17 cellular contexts compared by ENCODE assay signal in genomic region chr2:85711578-85712060, GRCh38. TPM values are rescaled to one million over a fixed set of nuclear protein-coding genes. Genes with fewer than 3 reads are reported as not detected.
DNase-seq lines count a peak whose midpoint lies in the region; ATAC-seq, FAIRE-seq and TF ChIP-seq lines count a peak whose summit lies in the region.
"Had no signal": no experiment of that assay in that cellular context is flagged by ENCODE, and none has a peak within 500 bp of the region (broad histone marks: within the 10 kb centered on the region; RNA-seq: fewer than 3 reads in every experiment).

No MANE protein-coding gene starts in this region.

- FAIRE-seq in K562 (lab: Jason Lieb, UNC) = no peak
- FAIRE-seq: pancreas had no signal

- H3K4me3 ChIP-seq in K562 (no peak overlapping the region), lower lobe of right lung (peak overlapping the region; percentile 42), stomach smooth muscle (ENCODE audit: low read length in 2 of 2) (no peak overlapping the region)
- H3K4me3 ChIP-seq: pancreas, SK-N-MC had no signal

- TF ChIP-seq EP300 in K562 (IDR thresholded peaks at IDR 0.05; ENCODE audit: low read length) = no peak

- no peak for TF ChIP-seq RAD21 in K562 (CRISPR knock-in tag; conservative IDR thresholded peaks at IDR 0.05 in 1 of 2, IDR thresholded peaks at IDR 0.05 in 1 of 2)

- DNase-seq in K562 (ENCODE audit: extremely low read depth in 1 of 4, low spot score in 3 of 4) (no peak), lower lobe of right lung (no peak), immature natural killer cell (no peak), NCI-H1105 treated with DMSO at 0.1 percent for 48 hours (lab: John Stamatoyannopoulos, UW) (no peak)
- DNase-seq in stimulated activated CD4-positive, alpha-beta T cell treated with anti-CD3 and anti-CD28 coated beads, Interleukin-4, amount 100 ng/mL, for 24 hours = no peak
- DNase-seq: dermis blood vessel endothelial cell, DMS153, NCI-H1105, NCI-H345, pancreas had no signal

- no peaks in the 10 kb centered on the region for H3K9me1 ChIP-seq in K562 (ENCODE audit: control insufficient read depth, insufficient read depth, low read length)

- no peak overlapping the region for H3K4me3 Mint-ChIP-seq in immature natural killer cell
- H3K4me3 Mint-ChIP-seq: mesothelial cell of epicardium had no signal

- no peak for TF ChIP-seq POLR2A in K562 (conservative IDR thresholded peaks at IDR 0.05)

- intact Hi-C loops in K562 (cut with micrococcal nuclease) (no loop called here), lower lobe of right lung (cut with DNase I) (no loop called here)

- H3K27me3 Mint-ChIP-seq in immature natural killer cell (ENCODE audit: low read depth in 3 of 3) = peaks cover 0 to 4% (median under 1%) of the 10 kb centered on the region in 3 donors

- TF ChIP-seq CTCF in C4-2B (conservative IDR thresholded peaks at IDR 0.05) = no peak
- no peak for TF ChIP-seq CTCF in K562 (IDR thresholded peaks at IDR 0.05 in 2 of 3, conservative IDR thresholded peaks at IDR 0.05 in 1 of 3; ENCODE audit: insufficient read depth in 2 of 3, low read depth in 1 of 3, low read length in 3 of 3)
- TF ChIP-seq CTCF in lower lobe of right lung (IDR thresholded peaks at IDR 0.05) = no peak

- peaks cover 19 to 21% of the 10 kb centered on the region in 2 donors for H3K4me1 Mint-ChIP-seq in immature natural killer cell

- H3K27ac Mint-ChIP-seq in immature natural killer cell = no peak overlapping the region
- H3K27ac Mint-ChIP-seq: activated T-helper 2 cell treated with anti-CD3 and anti-CD28 coated beads, Interferon-gamma antibody, Interleukin-2, Interleukin-4, amounts not matched to agents 10 μg/mL and 5 μg/mL and 100 μg/mL, durations not matched to agents 14 hours and 24 hours and 36 hours; mesothelial cell of epicardium had no signal

- H3K4me1 ChIP-seq in K562 (replicated peaks in 1 of 2; ENCODE audit: control insufficient read depth in 2 of 2, insufficient read depth in 2 of 2, low read length in 2 of 2) = peaks cover 8 to 22% of the 10 kb centered on the region in 2 experiments; a peak in 4 of 5 replicates
- H3K4me1 ChIP-seq in lower lobe of right lung = peaks cover 98% of the 10 kb centered on the region
- peaks cover 6% of the 10 kb centered on the region for H3K4me1 ChIP-seq in stomach smooth muscle (ENCODE audit: control insufficient read depth, insufficient read depth, low read length)

- no peaks in the 10 kb centered on the region for H3K9me3 ChIP-seq in K562 (replicated peaks; ENCODE audit: control insufficient read depth, insufficient read depth, low read depth, low read length)
- H3K9me3 ChIP-seq in lower lobe of right lung = no peaks in the 10 kb centered on the region
- no peaks in the 10 kb centered on the region for H3K9me3 ChIP-seq in stomach smooth muscle (ENCODE audit: control insufficient read depth in 2 of 2, low read length in 2 of 2)
- H3K9me3 ChIP-seq: pancreas had no signal

- no TSS peak for BruUV-seq in K562 (replicated peaks; lab: Mats Ljungman, UMichigan)

- peaks cover 4 to 14% (median 4%) of the 10 kb centered on the region in 3 donors for H3K36me3 Mint-ChIP-seq in immature natural killer cell
- H3K36me3 Mint-ChIP-seq: mesothelial cell of epicardium had no signal

- H3K9me3 Mint-ChIP-seq in immature natural killer cell = no peaks in the 10 kb centered on the region
- H3K9me3 Mint-ChIP-seq: activated T-helper 2 cell treated with anti-CD3 and anti-CD28 coated beads, Interferon-gamma antibody, Interleukin-2, Interleukin-4, amounts not matched to agents 10 μg/mL and 5 μg/mL and 100 μg/mL, durations not matched to agents 14 hours and 24 hours and 36 hours; mesothelial cell of epicardium had no signal

- no peaks in the 10 kb centered on the region for H3K36me3 ChIP-seq in K562 (ENCODE audit: control insufficient read depth, insufficient read depth, low read length)
- H3K36me3 ChIP-seq in lower lobe of right lung = no peaks in the 10 kb centered on the region
- no peaks in the 10 kb centered on the region for H3K36me3 ChIP-seq in stomach smooth muscle (ENCODE audit: control insufficient read depth in 2 of 2, insufficient read depth in 2 of 2, low read length in 2 of 2)
- H3K36me3 ChIP-seq: pancreas had no signal

- no peaks in the 10 kb centered on the region for H3K79me2 ChIP-seq in K562 (ENCODE audit: control insufficient read depth, insufficient read depth, low read length)

- in situ Hi-C loops in K562 (cut with MboI) = no loop called here

- H3K27me3 ChIP-seq in K562 (ENCODE audit: control insufficient read depth in 2 of 2, insufficient read depth in 2 of 2, low read length in 2 of 2) = peaks cover 3 to 22% of the 10 kb centered on the region in 2 experiments; a peak in 4 of 5 replicates
- no peaks in the 10 kb centered on the region for H3K27me3 ChIP-seq in lower lobe of right lung (ENCODE audit: low read depth)
- no peaks in the 10 kb centered on the region for H3K27me3 ChIP-seq in stomach smooth muscle (ENCODE audit: control insufficient read depth in 1 of 2, insufficient read depth in 2 of 2, low read length in 2 of 2)
- H3K27me3 ChIP-seq: pancreas had no signal

- WGBS in K562 (ENCODE audit: insufficient coverage, low coverage, missing lambda C conversion rate) = 61% methylated on average over 7 of the region's 8 CpGs

- CTCF ChIA-PET in K562 (lab: Yijun Ruan, JAX; ENCODE audit: low intra/inter-chr PET ratio) = no interaction called here

- H3K4me2 ChIP-seq in K562 (ENCODE audit: insufficient read depth, low read length) = no peak overlapping the region

- H3K27ac ChIP-seq in C4-2B = 0 out of 2 replicates have a peak overlapping the region, but pooled peaks have one; percentile 1
- H3K27ac ChIP-seq in K562 (ENCODE audit: extremely low read depth, low read depth, low read length) = no peak overlapping the region
- H3K27ac ChIP-seq in lower lobe of right lung = peak overlapping the region; percentile 94
- peak overlapping the region; percentile 37 for H3K27ac ChIP-seq in stomach smooth muscle (ENCODE audit: low read length)
- H3K27ac ChIP-seq: SK-N-MC had no signal

- H3K9ac ChIP-seq in K562 (ENCODE audit: insufficient read depth in 1 of 2, low read depth in 2 of 2, low read length in 2 of 2) (no peak overlapping the region), stomach smooth muscle (ENCODE audit: low read length in 2 of 2) (no peak overlapping the region)

- ATAC-seq in K562 (no peak), lower lobe of right lung (no peak), GM19328 (IDR thresholded peaks at IDR 0.05; ENCODE audit: unreplicated experiment) (no peak)
- ATAC-seq: HCT116 had no signal

- H4K20me1 ChIP-seq in K562 (replicated peaks; ENCODE audit: control insufficient read depth, insufficient read depth, low read length) = no peaks in the 10 kb centered on the region

- POLR2A ChIA-PET in K562 (lab: Yijun Ruan, JAX) = interaction anchor here (0.9 to 1.3 kb wide), 2 partner anchors 81 to 107 kb away, joined by 5 read pairs; no protein-coding TSS in a partner anchor

- peak overlapping the region; percentile 22; the same call in 1 of the 2 replicates for H2AFZ ChIP-seq in K562 (ENCODE audit: low read depth, low read length)

RNA-seq across cellular contexts. Expression of gene GNLY, which starts 17.5 kb away (rescaled TPM):
- 0.21 TPM in 1 of 2 replicates, not detected in the other for total RNA-seq in K562 (2011; cell fraction: chromatin; rRNA removed; ENCODE audit: low replicate concordance)
- total RNA-seq in K562 (2011; cell fraction: nucleolus; rRNA removed) = not detected in 2 replicates
- total RNA-seq in K562 (2011; cell fraction: nucleoplasm; rRNA removed) = 0.99 TPM in 1 of 2 replicates, not detected in the other
- not detected in 2 replicates for total RNA-seq in K562 (2014; rRNA removed)
- total RNA-seq in K562 (2014; rRNA removed; fragmentation: Illumina TruSeq; extraction: Trizol) = not detected in 2 replicates
- total RNA-seq in K562 (2015; rRNA removed; fragmentation: Illumina TruSeq; extraction: Trizol) = not detected in 2 replicates
- total RNA-seq in K562 (2021) = not detected in 2 replicates
- not detected in 2 replicates for polyA plus RNA-seq in K562 (2011; rRNA removed)
- polyA plus RNA-seq in K562 (2011; cell fraction: cytosol; rRNA removed) = 0.03 TPM in 1 of 2 replicates, not detected in the other
- polyA plus RNA-seq in K562 (2011; cell fraction: nucleus; rRNA removed) = 0.06 TPM in 1 of 2 replicates, not detected in the other
- 0.37 TPM in 1 of 2 replicates, not detected in the other for polyA plus RNA-seq in K562 (2012)
- polyA plus RNA-seq in K562 (2014; fragmentation: Illumina TruSeq; extraction: Trizol) = not detected in 2 replicates
- polyA plus RNA-seq in K562 (2014; fragmentation: Nextera tagmentation; extraction: Ambion mirVana) = not detected
- not detected in 2 replicates for polyA plus RNA-seq in K562 (2014; rRNA removed)
- polyA minus RNA-seq in K562 (2011; rRNA and poly(A)+ RNA removed) = not detected in 2 replicates
- not detected in 2 replicates for polyA minus RNA-seq in K562 (2011; cell fraction: cytosol; rRNA and poly(A)+ RNA removed)
- polyA minus RNA-seq in K562 (2011; cell fraction: nucleus; rRNA and poly(A)+ RNA removed) = not detected in 2 replicates
- total RNA-seq in lower lobe of right lung = 21.5 TPM
- over 10,000 TPM; 13,165 to 20,506 (median 19,340) TPM for polyA plus RNA-seq in immature natural killer cell
- total RNA-seq: dermis blood vessel endothelial cell, mesothelial cell of epicardium had no signal

RNA-seq across cellular contexts. Expression of gene ATOH8, which starts 42.2 kb away (rescaled TPM):
- not detected in 2 replicates for total RNA-seq in K562 (2011; cell fraction: chromatin; rRNA removed; ENCODE audit: low replicate concordance)
- total RNA-seq in K562 (2011; cell fraction: nucleolus; rRNA removed) = not detected in 2 replicates
- not detected in 2 replicates for total RNA-seq in K562 (2011; cell fraction: nucleoplasm; rRNA removed)
- not detected in 2 replicates for total RNA-seq in K562 (2014; rRNA removed)
- total RNA-seq in K562 (2014; rRNA removed; fragmentation: Illumina TruSeq; extraction: Trizol) = not detected in 2 replicates
- total RNA-seq in K562 (2015; rRNA removed; fragmentation: Illumina TruSeq; extraction: Trizol) = not detected in 2 replicates
- not detected in 2 replicates for total RNA-seq in K562 (2021)
- not detected in 2 replicates for polyA plus RNA-seq in K562 (2011; rRNA removed)
- polyA plus RNA-seq in K562 (2011; cell fraction: cytosol; rRNA removed) = not detected in 2 replicates
- polyA plus RNA-seq in K562 (2011; cell fraction: nucleus; rRNA removed) = not detected in 2 replicates
- polyA plus RNA-seq in K562 (2012) = not detected in 2 replicates
- polyA plus RNA-seq in K562 (2014; fragmentation: Illumina TruSeq; extraction: Trizol) = not detected in 2 replicates
- polyA plus RNA-seq in K562 (2014; fragmentation: Nextera tagmentation; extraction: Ambion mirVana) = not detected
- polyA plus RNA-seq in K562 (2014; rRNA removed) = not detected in 2 replicates
- polyA minus RNA-seq in K562 (2011; rRNA and poly(A)+ RNA removed) = not detected in 2 replicates
- not detected in 2 replicates for polyA minus RNA-seq in K562 (2011; cell fraction: cytosol; rRNA and poly(A)+ RNA removed)
- not detected in 2 replicates for polyA minus RNA-seq in K562 (2011; cell fraction: nucleus; rRNA and poly(A)+ RNA removed)
- total RNA-seq in lower lobe of right lung = 44.9 TPM
- polyA plus RNA-seq in immature natural killer cell = not detected

RNA-seq across cellular contexts. Expression of gene SFTPB, which starts 43.6 kb away (rescaled TPM):
- not detected in 2 replicates for total RNA-seq in K562 (2011; cell fraction: chromatin; rRNA removed; ENCODE audit: low replicate concordance)
- total RNA-seq in K562 (2011; cell fraction: nucleolus; rRNA removed) = not detected in 2 replicates
- total RNA-seq in K562 (2011; cell fraction: nucleoplasm; rRNA removed) = not detected in 2 replicates
- total RNA-seq in K562 (2014; rRNA removed) (not detected in 2 replicates), K562 (2014; rRNA removed; fragmentation: Illumina TruSeq; extraction: Trizol) (not detected in 2 replicates), K562 (2015; rRNA removed; fragmentation: Illumina TruSeq; extraction: Trizol) (not detected in 2 replicates), K562 (2021) (7.0 and 8.5 TPM in 2 replicates), lower lobe of right lung (12,584 TPM)
- polyA plus RNA-seq in K562 (2011; rRNA removed) (not detected in 2 replicates), K562 (2014; fragmentation: Illumina TruSeq; extraction: Trizol) (not detected in 2 replicates), K562 (2014; fragmentation: Nextera tagmentation; extraction: Ambion mirVana) (under 1 TPM in 1 of 2 experiments, not detected in 1; 0.03 TPM), K562 (2014; rRNA removed) (not detected in 2 replicates), immature natural killer cell (not detected)
- polyA plus RNA-seq in K562 (2011; cell fraction: cytosol; rRNA removed) = not detected in 2 replicates
- polyA plus RNA-seq in K562 (2011; cell fraction: nucleus; rRNA removed) = not detected in 2 replicates
- polyA plus RNA-seq in K562 (2012) = not detected in 2 replicates
- not detected in 2 replicates for polyA minus RNA-seq in K562 (2011; rRNA and poly(A)+ RNA removed)
- polyA minus RNA-seq in K562 (2011; cell fraction: cytosol; rRNA and poly(A)+ RNA removed) = not detected in 2 replicates
- not detected in 2 replicates for polyA minus RNA-seq in K562 (2011; cell fraction: nucleus; rRNA and poly(A)+ RNA removed)
- total RNA-seq: activated T-helper 2 cell treated with anti-CD3 and anti-CD28 coated beads, Interferon-gamma antibody, Interleukin-2, Interleukin-4, amounts not matched to agents 10 μg/mL and 5 μg/mL and 100 μg/mL, durations not matched to agents 14 hours and 24 hours and 36 hours; dermis blood vessel endothelial cell; mesothelial cell of epicardium had no signal

Comparison
In these comparisons a context has a peak if more than half of its experiments do, and no peak if none do; other contexts are left out.
1. RNA of gene GNLY, which starts 17.5 kb away (total RNA-seq): 21.5 TPM in lower lobe of right lung (single experiment); 0.21 to 0.99 TPM in K562; every median in the first group is over 10 times any median in the second.
2. RNA of gene ATOH8, which starts 42.2 kb away (total RNA-seq): 44.9 TPM in lower lobe of right lung (single experiment); not detected in K562; every median in the first group is over 10 times any median in the second.
3. RNA of gene SFTPB, which starts 43.6 kb away (total RNA-seq): 12,584 TPM in lower lobe of right lung (single experiment); 7.0 to 8.5 TPM in K562; every median in the first group is over 1,000 times any median in the second.